15 cellular contexts compared by ENCODE assay signal in genomic region chr22:30882974-30883533, GRCh38.
"Had no signal": no experiment of that assay in that cellular context is flagged by ENCODE, and none has a peak within 500 bp of the region (broad histone marks: within the 10 kb centered on the region; RNA-seq: fewer than 3 reads in every experiment).

No MANE protein-coding gene starts in this region.

- H3K4me1 ChIP-seq: left lung had no signal

- H3K36me3 ChIP-seq: brain microvascular endothelial cell, left lung had no signal

- H3K27me3 ChIP-seq: brain microvascular endothelial cell, esophagus muscularis mucosa, left lung had no signal

- H3K27ac ChIP-seq: brain microvascular endothelial cell, esophagus muscularis mucosa, left lung had no signal

- DNase-seq: activated CD4-positive, alpha-beta T cell treated with anti-CD3 and anti-CD28 coated beads, Interleukin-2, amount 50 U/mL, for 48 hours; activated CD4-positive, CD25-positive, alpha-beta regulatory T cell treated with anti-CD3 and anti-CD28 coated beads, Interleukin-2, amount 50 U/mL, for 72 hours; activated effector memory CD4-positive, alpha-beta T cell treated with anti-CD3 and anti-CD28 coated beads, Interleukin-2, amount 50 U/mL, for 16 hours; activated T-cell treated with anti-CD3 and anti-CD28 coated beads, Interleukin-2, amount 50 U/mL, for 4 hours; amniotic stem cell; brain microvascular endothelial cell; islet precursor cell; stimulated activated naive B cell treated with anti-CD40 and anti-IgM and Interleukin-4, amounts not matched to agents 10 μg/mL and 1 μg/mL and 100 μg/mL, for 72 hours; T-helper 17 cell; trophoblast cell had no signal

- H3K4me3 ChIP-seq: esophagus muscularis mucosa, left lung, smooth muscle cell had no signal

- H3K27ac Mint-ChIP-seq: stimulated activated naive B cell treated with anti-CD40 and anti-IgM and Interleukin-4, amounts not matched to agents 10 μg/mL and 1 μg/mL and 100 μg/mL, for 72 hours; T-helper 17 cell had no signal

- H3K36me3 Mint-ChIP-seq: activated naive CD4-positive, alpha-beta T cell treated with anti-CD3 and anti-CD28 coated beads, Interleukin-2, amount 50 U/mL, for 72 hours; stimulated activated naive B cell treated with anti-CD40 and anti-IgM and Interleukin-4, amounts not matched to agents 10 μg/mL and 1 μg/mL and 100 μg/mL, for 72 hours had no signal

- H3K4me1 Mint-ChIP-seq: stimulated activated naive B cell treated with anti-CD40 and anti-IgM and Interleukin-4, amounts not matched to agents 10 μg/mL and 1 μg/mL and 100 μg/mL, for 72 hours had no signal

- H3K9me3 Mint-ChIP-seq: activated naive CD4-positive, alpha-beta T cell treated with anti-CD3 and anti-CD28 coated beads, Interleukin-2, amount 50 U/mL, for 72 hours; activated T-cell treated with anti-CD3 and anti-CD28 coated beads, Interleukin-2, amount 50 U/mL, for 4 hours; stimulated activated naive B cell treated with anti-CD40 and anti-IgM and Interleukin-4, amounts not matched to agents 10 μg/mL and 1 μg/mL and 100 μg/mL, for 72 hours had no signal

- ATAC-seq: activated naive CD4-positive, alpha-beta T cell treated with anti-CD3 and anti-CD28 coated beads, Interleukin-2, amount 50 U/mL, for 72 hours; activated T-cell treated with anti-CD3 and anti-CD28 coated beads, Interleukin-2, amount 50 U/mL, for 4 hours; left lung; right cardiac atrium; stimulated activated naive B cell treated with anti-CD40 and anti-IgM and Interleukin-4, amounts not matched to agents 10 μg/mL and 1 μg/mL and 100 μg/mL, for 72 hours; T-helper 17 cell had no signal

- H3K4me3 Mint-ChIP-seq: activated T-cell treated with anti-CD3 and anti-CD28 coated beads, Interleukin-2, amount 50 U/mL, for 4 hours; stimulated activated naive B cell treated with anti-CD40 and anti-IgM and Interleukin-4, amounts not matched to agents 10 μg/mL and 1 μg/mL and 100 μg/mL, for 72 hours had no signal

- H3K9me3 ChIP-seq: esophagus muscularis mucosa, left lung had no signal
